ENCODE assay signal across 18 cellular contexts in genomic region chr11:44876194-44876723, GRCh38.
DNase-seq lines count a peak whose midpoint lies in the region; ATAC-seq, FAIRE-seq and TF ChIP-seq lines count a peak whose summit lies in the region.
"Had no signal": no experiment of that assay in that cellular context is flagged by ENCODE, and none has a peak within 500 bp of the region (broad histone marks: within the 10 kb centered on the region; RNA-seq: fewer than 3 reads in every experiment).

No MANE protein-coding gene starts in this region.

- H2BK5ac ChIP-seq in neuronal stem cell (ENCODE audit: low read length): peak overlapping the region; percentile 96

- ATAC-seq in A549 (no peak), T-helper 17 cell (no peak), GM19467 (IDR thresholded peaks at IDR 0.05; ENCODE audit: unreplicated experiment) (no peak)

- no peaks in the 10 kb centered on the region for H3K9me3 ChIP-seq in A549
- H3K9me3 ChIP-seq in T-helper 17 cell (ENCODE audit: control insufficient read depth, low read length, poor library complexity, severe bottlenecking): no peaks in the 10 kb centered on the region
- no peaks in the 10 kb centered on the region for H3K9me3 ChIP-seq in neuronal stem cell (replicated peaks in 1 of 2; ENCODE audit: control insufficient read depth in 2 of 2, insufficient read depth in 1 of 2, low read depth in 1 of 2, low read length in 2 of 2)
- H3K9me3 ChIP-seq: Caco-2, HAP-1 had no signal

- no peaks in the 10 kb centered on the region for H3K36me3 Mint-ChIP-seq in T-helper 17 cell (ENCODE audit: low read depth)
- no peaks in the 10 kb centered on the region for H3K36me3 Mint-ChIP-seq in nephron (ENCODE audit: low read depth)

- H3K23ac ChIP-seq in neuronal stem cell (ENCODE audit: low read depth, low read length, poor library complexity): no peak overlapping the region

- peak overlapping the region; percentile 84 for H2AK5ac ChIP-seq in neuronal stem cell (ENCODE audit: low read depth, low read length)

- no peak for TF ChIP-seq RAD21 in A549 (conservative IDR thresholded peaks at IDR 0.05 in 1 of 2, IDR thresholded peaks at IDR 0.05 in 1 of 2)

- POLR2A ChIA-PET in A549 (lab: Yijun Ruan, JAX): no interaction called here

- H3K14ac ChIP-seq in neuronal stem cell (ENCODE audit: low read length): no peak overlapping the region

- H3K27ac Mint-ChIP-seq in T-helper 17 cell (peak overlapping the region; percentile 14), nephron (no peak overlapping the region)
- H3K27ac Mint-ChIP-seq: CD4-positive, alpha-beta T cell had no signal

- H3K27me3 ChIP-seq in neuronal stem cell (ENCODE audit: control insufficient read depth in 3 of 3, insufficient read depth in 3 of 3, low read depth in 1 of 3, low read length in 3 of 3): no peaks in the 10 kb centered on the region

- peak overlapping the region; percentile 80 for H2BK12ac ChIP-seq in neuronal stem cell (ENCODE audit: low read length)

- H3K4ac ChIP-seq in neuronal stem cell (ENCODE audit: low read length): peak overlapping the region; percentile 5

- H3K27me3 Mint-ChIP-seq in T-helper 17 cell (no peaks in the 10 kb centered on the region), nephron (ENCODE audit: low read depth) (no peaks in the 10 kb centered on the region)
- H3K27me3 Mint-ChIP-seq: CD4-positive, alpha-beta T cell had no signal

- H3K4me2 ChIP-seq in A549 (no peak overlapping the region), neuronal stem cell (ENCODE audit: insufficient read depth, low read length, poor library complexity, severe bottlenecking) (no peak overlapping the region)

- H3K4me3 Mint-ChIP-seq in T-helper 17 cell: no peak overlapping the region
- H3K4me3 Mint-ChIP-seq in nephron: peak overlapping the region in 2 of 3 experiments; percentile 42 to 70
- H3K4me3 Mint-ChIP-seq: CD4-positive, alpha-beta T cell had no signal

- no peaks in the 10 kb centered on the region for H3K9me3 Mint-ChIP-seq in nephron
- H3K9me3 Mint-ChIP-seq: CD4-positive, alpha-beta T cell had no signal

- H3K36me3 ChIP-seq in neuronal stem cell (replicated peaks in 1 of 2; ENCODE audit: control insufficient read depth in 2 of 2, insufficient read depth in 2 of 2, low read length in 2 of 2): peaks cover 4 to 17% of the 10 kb centered on the region in 2 donors
- H3K36me3 ChIP-seq: HAP-1 had no signal

- TF ChIP-seq CTCF in A549 (IDR thresholded peaks at IDR 0.05): no peak
- TF ChIP-seq CTCF in nephron (IDR thresholded peaks at IDR 0.05; ENCODE audit: unreplicated experiment in 3 of 3): no peak

- no peak overlapping the region for H2BK15ac ChIP-seq in neuronal stem cell (ENCODE audit: low read length)

- H3K18ac ChIP-seq in neuronal stem cell (ENCODE audit: low read length): peak overlapping the region; percentile 91

- no peak overlapping the region for H4K8ac ChIP-seq in neuronal stem cell (ENCODE audit: low read depth, low read length)

- DNase-seq in A549 (ENCODE audit: low read depth in 1 of 2, low spot score in 1 of 2) (no peak), T-helper 17 cell (no peak), neuronal stem cell (ENCODE audit: low spot score) (no peak), activated gamma-delta T cell treated with Interleukin-2 at 50 U/mL for 16 hours (no peak), AG20443 (ENCODE audit: low spot score) (no peak)
- DNase-seq: ACHN; AML-193; Caco-2; CD4-positive, alpha-beta T cell; IMR-90; KBM-7 had no signal

- FAIRE-seq in A549 (lab: Jason Lieb, UNC): no peak
- FAIRE-seq: D721Med, G401.6, GM12891 had no signal

- no peak overlapping the region for H3K9ac ChIP-seq in neuronal stem cell (ENCODE audit: low read depth, low read length, poor library complexity)

- 82% methylated on average over 5 of the region's 5 CpGs for WGBS in A549 (ENCODE audit: missing lambda C conversion rate)
- no CpG with 5 or more reads among the region's 5 CpGs for WGBS in neuronal stem cell (ENCODE audit: extremely low coverage in 2 of 2, insufficient read length in 2 of 2, insufficient replicate concordance in 1 of 2), 2 donors

- H3K27ac ChIP-seq in A549: no peak overlapping the region
- H3K27ac ChIP-seq in neuronal stem cell (replicated peaks; ENCODE audit: low read length): peak overlapping the region; percentile 95
- H3K27ac ChIP-seq: C4-2B had no signal

- H3K4me1 Mint-ChIP-seq in T-helper 17 cell (no peaks in the 10 kb centered on the region), nephron (peaks cover 20% of the 10 kb centered on the region)

- no peak for TF ChIP-seq EP300 in A549 (IDR thresholded peaks at IDR 0.05)

- H2BK120ac ChIP-seq in neuronal stem cell (ENCODE audit: low read depth, low read length): peak overlapping the region; percentile 69

- H3K4me1 ChIP-seq in A549 (no peaks in the 10 kb centered on the region), neuronal stem cell (ENCODE audit: control insufficient read depth in 2 of 2, insufficient read depth in 1 of 2, low read depth in 1 of 2, low read length in 2 of 2) (peaks cover 38 to 48% of the 10 kb centered on the region in 2 donors)
- H3K4me1 ChIP-seq: Caco-2, HAP-1 had no signal

- H4K91ac ChIP-seq in neuronal stem cell (ENCODE audit: low read depth, low read length, poor library complexity): no peak overlapping the region

- H3K4me3 ChIP-seq in A549: no peak overlapping the region
- H3K4me3 ChIP-seq in neuronal stem cell (ENCODE audit: low read length in 2 of 2): no peak overlapping the region
- H3K4me3 ChIP-seq: HAP-1 had no signal

- CTCF ChIA-PET in A549 (lab: Yijun Ruan, JAX): interaction anchor here (1.4 to 2.8 kb wide), 3 partner anchors 18 to 50 kb away, joined by 3 to 10 read pairs (median 6); no protein-coding TSS in a partner anchor

- H3K79me1 ChIP-seq in neuronal stem cell (ENCODE audit: low read depth, low read length): peaks cover 10% of the 10 kb centered on the region

- H2AFZ ChIP-seq in neuronal stem cell (ENCODE audit: low read length): no peak overlapping the region

- no peak for TF ChIP-seq POLR2A in A549 (IDR thresholded peaks at IDR 0.05; ENCODE audit: low read length)

TF ChIP-seq in A549, 52 proteins besides CTCF, POLR2A, EP300 and RAD21:
- TF ChIP-seq RFX5 (IDR thresholded peaks at IDR 0.05) (no peak), ZFP36 (IDR thresholded peaks at IDR 0.05; ENCODE audit: borderline replicate concordance, partially characterized antibody) (peak; percentile 72), NFE2L2 (conservative IDR thresholded peaks at IDR 0.05; ENCODE audit: low read length) (no peak), MYC (IDR thresholded peaks at IDR 0.05; ENCODE audit: borderline replicate concordance, low read length) (no peak)
